9 cellular contexts compared by ENCODE assay signal in the genomic region with DNA sequence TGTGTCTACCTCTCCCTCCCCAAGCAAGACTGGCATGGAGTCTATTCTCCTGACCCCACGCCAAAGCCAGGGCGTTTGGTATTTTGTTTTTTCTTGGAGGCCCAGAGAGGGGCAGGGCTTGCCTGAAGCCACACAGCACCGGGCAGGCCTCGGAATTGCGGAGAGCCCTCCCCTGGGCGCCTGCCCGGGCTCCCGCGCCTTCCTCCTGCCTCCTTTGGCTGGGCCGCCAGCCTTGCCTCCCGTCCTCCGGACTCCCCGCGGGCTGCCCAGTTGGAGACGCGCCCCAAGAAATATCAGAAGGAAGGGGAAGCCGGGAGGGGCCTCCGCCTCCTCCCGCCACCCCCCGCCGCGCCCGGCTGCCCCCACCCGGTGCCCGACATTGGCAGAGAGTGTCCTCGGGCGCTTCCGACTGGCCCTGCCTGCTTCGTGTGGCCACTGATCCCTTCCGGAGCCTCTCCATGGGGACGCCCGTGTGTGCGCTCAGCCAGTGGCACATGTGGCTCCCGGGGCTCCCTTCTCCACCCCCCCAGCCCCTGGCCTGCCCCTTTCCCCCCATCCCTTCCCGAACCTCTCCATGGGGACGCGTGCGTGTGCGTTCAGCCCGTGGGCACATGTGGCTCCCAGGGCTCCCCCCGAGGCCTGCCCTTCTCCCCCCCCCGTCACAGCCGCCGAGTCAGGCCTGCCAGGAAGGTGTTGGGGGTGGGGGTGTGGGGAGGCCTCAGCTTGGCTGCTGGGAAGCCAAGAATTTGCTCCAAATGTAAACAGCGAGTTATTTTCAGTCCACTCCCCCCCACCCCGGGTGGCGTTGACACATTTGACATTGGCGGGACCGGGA. TPM values are rescaled to one million over a fixed set of nuclear protein-coding genes. Genes with fewer than 3 reads are reported as not detected.
DNase-seq lines count a peak whose midpoint lies in the region; ATAC-seq and TF ChIP-seq lines count a peak whose summit lies in the region.
"Had no signal": no experiment of that assay in that cellular context is flagged by ENCODE, and none has a peak within 500 bp of the region (broad histone marks: within the 10 kb centered on the region; RNA-seq: fewer than 3 reads in every experiment).

No MANE protein-coding gene starts in this region.

- H3K27me3 Mint-ChIP-seq in HFFc6 (ENCODE audit: insufficient read depth) (peaks cover 6% of the 10 kb centered on the region), T-helper 17 cell (no peaks in the 10 kb centered on the region)

- H3K36me3 Mint-ChIP-seq in HFFc6 (ENCODE audit: low read depth) (peaks cover 19% of the 10 kb centered on the region), T-helper 17 cell (ENCODE audit: low read depth) (peaks cover 6% of the 10 kb centered on the region)

- H3K27ac Mint-ChIP-seq in HFFc6 (peak overlapping the region; percentile 99), T-helper 17 cell (no peak overlapping the region)

- intact Hi-C loops in stomach (cut with DNase I; ENCODE audit: low total_unique reads) = no loop called here

- H3K4me1 ChIP-seq in stomach = peaks cover 84 to 98% (median 91%) of the 10 kb centered on the region in 4 donors

- TF ChIP-seq CTCF in HFFc6 (IDR thresholded peaks at IDR 0.05) (no peak), choroid plexus epithelial cell (conservative IDR thresholded peaks at IDR 0.05; ENCODE audit: low read depth, low read length) (no peak), stomach (IDR thresholded peaks at IDR 0.05) (no peak)

- H3K4me1 Mint-ChIP-seq in HFFc6 (ENCODE audit: low read depth) = peaks cover 34% of the 10 kb centered on the region
- peaks cover 11% of the 10 kb centered on the region for H3K4me1 Mint-ChIP-seq in T-helper 17 cell

- H3K9me3 Mint-ChIP-seq in HFFc6 = no peaks in the 10 kb centered on the region

- peak overlapping the region; percentile 97 to 100 (median 99) for H3K27ac ChIP-seq in stomach
- H3K27ac ChIP-seq: SK-N-MC had no signal

- ATAC-seq in T-helper 17 cell (no peak), HG02759 (IDR thresholded peaks at IDR 0.05; ENCODE audit: unreplicated experiment) (no peak), GM18511 (IDR thresholded peaks at IDR 0.05; ENCODE audit: unreplicated experiment) (no peak)

- H3K36me3 ChIP-seq in stomach = peaks cover 0 to 5% (median 4%) of the 10 kb centered on the region in 4 donors

- DNase-seq in HFFc6 (peak; percentile 92), choroid plexus epithelial cell (ENCODE audit: low read depth) (peak; percentile 97), left kidney (ENCODE audit: low read depth, low spot score) (peak; percentile 78), stomach (peak; percentile 91), T-helper 17 cell (no peak), GM19240 (ENCODE audit: insufficient read length, low spot score) (no peak)

- no peaks in the 10 kb centered on the region for H3K27me3 ChIP-seq in stomach

- TF ChIP-seq EP300 in stomach (IDR thresholded peaks at IDR 0.05) = peak; percentile 96

- WGBS in stomach, 5 donors = 7 to 24% (median 14%) methylated on average over 31 to 49 of the region's 49 CpGs

- H3K9me3 ChIP-seq in stomach (no peaks in the 10 kb centered on the region), T-helper 17 cell (ENCODE audit: control insufficient read depth, low read length, poor library complexity, severe bottlenecking) (no peaks in the 10 kb centered on the region)

- H3K4me3 ChIP-seq in choroid plexus epithelial cell (ENCODE audit: low read depth, low read length) = peak overlapping the region; percentile 44
- H3K4me3 ChIP-seq in stomach = peak overlapping the region; percentile 16 to 49 (median 36)
- H3K4me3 ChIP-seq: SK-N-MC had no signal

- H3K4me3 Mint-ChIP-seq in HFFc6 (peak overlapping the region; percentile 80), T-helper 17 cell (no peak overlapping the region)

- TF ChIP-seq POLR2A in stomach (IDR thresholded peaks at IDR 0.05) = no peak

RNA-seq across cellular contexts. Expression of gene NFIC, which starts 37.3 kb away (rescaled TPM):
- total RNA-seq in HFFc6 (2021; fragmentation: NEBNext Ultra II Directional; extraction: Animal tissue kit (Norgen Biotek cat#: 25700)) = 100 to 1,000 TPM; 186 to 219 (median 211) TPM
- total RNA-seq in stomach (100 to 1,000 TPM in 2 of 5 donors, 10 to 100 TPM in 3; 32.3 to 251 (median 94.2) TPM), T-helper 17 cell (10 to 100 TPM; 29.0 to 29.3 TPM)
- polyA plus RNA-seq in stomach = 10 to 100 TPM; 16.7 to 61.5 (median 34.2) TPM

Comparison
In these comparisons a context has a peak if more than half of its experiments do, and no peak if none do; other contexts are left out.
1. DNase-seq: peak in HFFc6 (single experiment), choroid plexus epithelial cell (single experiment), left kidney (single experiment) and stomach (single experiment); none in T-helper 17 cell (0 of 3) and GM19240 (single experiment).